Comparison of ENCODE assay signal across 27 cellular contexts in the genomic region with DNA sequence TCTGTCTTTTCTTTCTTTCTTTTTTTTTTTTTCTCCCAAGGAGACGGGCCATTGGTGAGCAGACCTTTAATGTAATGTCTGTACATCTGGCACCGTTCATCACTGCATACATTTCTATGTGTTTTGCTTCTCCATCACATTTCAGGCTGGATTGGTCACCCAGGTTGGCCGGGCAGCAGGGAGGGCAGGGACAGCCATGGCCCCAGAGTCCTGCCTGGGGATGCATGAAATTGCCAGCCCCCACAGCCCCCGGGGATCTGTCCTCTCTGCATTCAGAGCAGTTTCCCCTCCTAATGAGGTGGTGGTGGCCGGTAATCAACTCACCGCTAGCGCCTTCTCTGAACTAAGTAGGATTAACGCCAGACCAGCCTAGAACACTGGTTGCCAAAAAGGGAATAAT. TPM values are rescaled to one million over a fixed set of nuclear protein-coding genes. Genes with fewer than 3 reads are reported as not detected.
"Had no signal": no experiment of that assay in that cellular context is flagged by ENCODE, and none has a peak within 500 bp of the region (broad histone marks: within the 10 kb centered on the region; RNA-seq: fewer than 3 reads in every experiment).

No MANE protein-coding gene starts in this region.

- H3K27ac ChIP-seq: heart right ventricle, hepatocyte, left ventricle myocardium inferior, parathyroid adenoma, psoas muscle, right atrium auricular region, right lobe of liver, stomach, testis, thyroid gland, transverse colon, upper lobe of right lung had no signal

- H3K79me2 ChIP-seq: hepatocyte had no signal

- H3K4me2 ChIP-seq: hepatocyte had no signal

- H2AFZ ChIP-seq: hepatocyte, parathyroid adenoma had no signal

- H3K4me1 Mint-ChIP-seq: natural killer cell had no signal

- H3K36me3 ChIP-seq: heart right ventricle, left ventricle myocardium inferior, right atrium auricular region, right lobe of liver, stomach, thyroid gland, transverse colon, upper lobe of right lung had no signal

- H3K9ac ChIP-seq: parathyroid adenoma had no signal

- ATAC-seq: heart right ventricle; natural killer cell; psoas muscle; right lobe of liver; stimulated activated naive B cell treated with anti-CD40 and anti-IgM and Interleukin-4, amounts not matched to agents 10 μg/mL and 1 μg/mL and 100 μg/mL, for 72 hours; stimulated activated naive CD8-positive, alpha-beta T cell treated with anti-CD3 and anti-CD28 coated beads, Interleukin-15, Interleukin-2, amounts not matched to agents 100 U/mL and 50 U/mL, for 24 hours; upper lobe of right lung had no signal

- H3K9me3 Mint-ChIP-seq: natural killer cell; neural crest cell; stimulated activated naive B cell treated with anti-CD40 and anti-IgM and Interleukin-4, amounts not matched to agents 10 μg/mL and 1 μg/mL and 100 μg/mL, for 72 hours had no signal

- H3K27me3 ChIP-seq: hepatocyte, right atrium auricular region, right lobe of liver, testis, thyroid gland had no signal

- H3K4me1 ChIP-seq: parathyroid adenoma, psoas muscle, right atrium auricular region, right lobe of liver, stomach, testis, thyroid gland, upper lobe of right lung had no signal

- H3K36me3 Mint-ChIP-seq: mesothelial cell of epicardium, naive B cell, natural killer cell had no signal

- H3K4me3 Mint-ChIP-seq: mesothelial cell of epicardium; naive B cell; natural killer cell; neural crest cell; stimulated activated naive B cell treated with anti-CD40 and anti-IgM and Interleukin-4, amounts not matched to agents 10 μg/mL and 1 μg/mL and 100 μg/mL, for 72 hours had no signal

- H3K4me3 ChIP-seq: heart right ventricle, hepatocyte, left ventricle myocardium inferior, lung, psoas muscle, right atrium auricular region, right lobe of liver, stomach, testis, thyroid gland, transverse colon, upper lobe of right lung had no signal

- DNase-seq: heart right ventricle; islet precursor cell; left ventricle myocardium inferior; mesendoderm; naive B cell; natural killer cell; nucleus accumbens; psoas muscle; right lobe of liver; stimulated activated CD4-positive, alpha-beta T cell treated with anti-CD3 and anti-CD28 coated beads, Interleukin-12 subunit alpha, Interleukin-12 subunit beta, amount 100 ng/mL, for 4 hours; stimulated activated CD4-positive, alpha-beta T cell treated with anti-CD3 and anti-CD28 coated beads, Interleukin-15, amount 100 ng/mL, for 24 hours; stimulated activated CD4-positive, alpha-beta T cell treated with anti-CD3 and anti-CD28 coated beads, Interleukin-2, amount 100 ng/mL, for 24 hours; stimulated activated CD4-positive, alpha-beta T cell treated with anti-CD3 and anti-CD28 coated beads, Interleukin-4, amount 100 ng/mL, for 1 hour; stimulated activated naive B cell treated with anti-CD40 and anti-IgM and Interleukin-4, amounts not matched to agents 10 μg/mL and 1 μg/mL and 100 μg/mL, for 72 hours; stimulated activated naive CD8-positive, alpha-beta T cell treated with anti-CD3 and anti-CD28 coated beads, Interleukin-15, Interleukin-2, amounts not matched to agents 100 U/mL and 50 U/mL, for 24 hours; stomach; testis; thyroid gland; transverse colon; upper lobe of right lung had no signal

- H3K9me3 ChIP-seq: left ventricle myocardium inferior, psoas muscle, right atrium auricular region, right lobe of liver, stomach, testis, thyroid gland, transverse colon, upper lobe of right lung had no signal

- H3K27ac Mint-ChIP-seq: mesothelial cell of epicardium; naive B cell; natural killer cell; stimulated activated naive B cell treated with anti-CD40 and anti-IgM and Interleukin-4, amounts not matched to agents 10 μg/mL and 1 μg/mL and 100 μg/mL, for 72 hours had no signal

RNA-seq across cellular contexts. Expression of a gene that starts 50.4 kb away (rescaled TPM):
- total RNA-seq: mesothelial cell of epicardium, mononuclear cell, natural killer cell, neural crest cell, upper lobe of right lung had no signal
- polyA plus RNA-seq: hepatocyte had no signal
